ENCODE assay signal across 8 cellular contexts in the genomic region with DNA sequence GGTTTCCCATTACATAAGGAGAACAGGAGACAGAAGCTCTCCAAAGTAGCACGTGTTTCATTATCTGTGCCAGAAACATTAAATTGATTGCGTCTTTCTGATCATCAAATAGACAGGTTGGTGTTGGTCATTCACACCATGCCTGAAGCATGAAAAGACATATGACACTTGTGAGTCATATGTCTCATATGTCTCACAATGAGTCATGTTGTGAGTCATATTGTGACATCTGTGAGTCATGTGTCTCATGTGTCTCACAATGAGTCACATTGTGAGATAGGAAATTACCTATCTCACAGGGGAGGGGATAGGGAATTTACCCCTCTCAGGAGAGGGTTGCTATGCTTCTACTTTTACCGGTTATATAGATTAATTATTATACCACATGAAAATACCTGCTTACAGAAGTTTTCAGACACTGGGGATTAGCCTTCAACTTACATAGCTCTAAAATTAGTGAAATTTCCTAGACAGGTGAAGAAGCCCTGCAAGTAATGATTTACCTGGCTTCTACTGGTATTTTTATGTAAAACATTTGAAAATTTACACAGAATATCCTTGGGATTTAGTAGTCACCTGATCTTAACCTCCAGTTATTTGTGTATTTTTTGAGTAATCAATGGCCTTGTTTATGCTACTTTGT.
DNase-seq lines count a peak whose midpoint lies in the region; ATAC-seq and TF ChIP-seq lines count a peak whose summit lies in the region.

No MANE protein-coding gene starts in this region.

- intact Hi-C loops in mucosa of descending colon (cut with DNase I, micrococcal nuclease) = no loop called here
- intact Hi-C loops in right cardiac atrium (cut with DNase I) = no loop called here

- no peaks in the 10 kb centered on the region for H3K36me3 Mint-ChIP-seq in T-helper 2 cell treated with Interferon-gamma antibody and Interleukin-4, amounts not matched to agents 5 μg/mL and 100 μg/mL, for 36 hours (ENCODE audit: low read depth)

- no peak for TF ChIP-seq CTCF in mucosa of descending colon (IDR thresholded peaks at IDR 0.05)

- H3K27ac ChIP-seq in right cardiac atrium (ENCODE audit: low read length) = no peak overlapping the region

- in situ Hi-C loops in Caki2 (cut with HindIII; ENCODE audit: low pct_unique_long_range_greater_than_20kb, low sequenced_read_pairs) = no loop called here

- H3K9me3 ChIP-seq in mucosa of descending colon = no peaks in the 10 kb centered on the region
- no peaks in the 10 kb centered on the region for H3K9me3 ChIP-seq in right cardiac atrium (ENCODE audit: control insufficient read depth, low read length)

- H3K4me1 Mint-ChIP-seq in T-helper 2 cell treated with Interferon-gamma antibody and Interleukin-4, amounts not matched to agents 5 μg/mL and 100 μg/mL, for 36 hours (ENCODE audit: low read depth) = peaks cover 5% of the 10 kb centered on the region

- no peaks in the 10 kb centered on the region for H3K27me3 Mint-ChIP-seq in T-helper 2 cell treated with Interferon-gamma antibody and Interleukin-4, amounts not matched to agents 5 μg/mL and 100 μg/mL, for 36 hours (ENCODE audit: low read depth)

- H3K4me1 ChIP-seq in mucosa of descending colon (ENCODE audit: low read depth) (no peaks in the 10 kb centered on the region), right cardiac atrium (ENCODE audit: control insufficient read depth, insufficient read depth, low read length) (no peaks in the 10 kb centered on the region)

- WGBS in right cardiac atrium = 82% methylated on average over 3 of the region's 3 CpGs

- peak; percentile 86 for DNase-seq in Caki2 (ENCODE audit: low read depth)
- peak; percentile 45 for DNase-seq in T-helper 2 cell treated with Interferon-gamma antibody and Interleukin-4, amounts not matched to agents 5 μg/mL and 100 μg/mL, for 36 hours (ENCODE audit: low spot score)
- no peak for DNase-seq in mucosa of descending colon
- DNase-seq in right cardiac atrium = no peak
- DNase-seq in pons (ENCODE audit: low spot score) = no peak
- DNase-seq in hypothalamus (lab: John Stamatoyannopoulos, UW) = no peak

- H3K36me3 ChIP-seq in mucosa of descending colon (ENCODE audit: low read depth) = no peaks in the 10 kb centered on the region

- no peak overlapping the region for H3K27ac Mint-ChIP-seq in T-helper 2 cell treated with Interferon-gamma antibody and Interleukin-4, amounts not matched to agents 5 μg/mL and 100 μg/mL, for 36 hours

- peaks cover 5% of the 10 kb centered on the region for H3K9me3 Mint-ChIP-seq in T-helper 2 cell treated with Interferon-gamma antibody and Interleukin-4, amounts not matched to agents 5 μg/mL and 100 μg/mL, for 36 hours

- no peaks in the 10 kb centered on the region for H3K27me3 ChIP-seq in right cardiac atrium (ENCODE audit: control insufficient read depth, insufficient read depth)

- H3K4me3 Mint-ChIP-seq in T-helper 2 cell treated with Interferon-gamma antibody and Interleukin-4, amounts not matched to agents 5 μg/mL and 100 μg/mL, for 36 hours = no peak overlapping the region

- peak; percentile 92 for ATAC-seq in GM19043 (IDR thresholded peaks at IDR 0.05; ENCODE audit: low read depth, unreplicated experiment)
- peak; percentile 95 for ATAC-seq in HG03097 (IDR thresholded peaks at IDR 0.05; ENCODE audit: low FRiP score, unreplicated experiment)
- peak; percentile 48 for ATAC-seq in mucosa of descending colon
- no peak for ATAC-seq in right cardiac atrium

- H3K4me3 ChIP-seq in mucosa of descending colon (no peak overlapping the region), right cardiac atrium (ENCODE audit: low read length) (no peak overlapping the region)

Comparison
In these comparisons a context has a peak if more than half of its experiments do, and no peak if none do; other contexts are left out.
1. DNase-seq: peak in Caki2 (single experiment) and T-helper 2 cell treated with Interferon-gamma antibody and Interleukin-4, amounts not matched to agents 5 μg/mL and 100 μg/mL, for 36 hours (single experiment); none in mucosa of descending colon (0 of 3), right cardiac atrium (0 of 3), pons (single experiment) and hypothalamus (0 of 51).
2. ATAC-seq: peak in GM19043 (single experiment), HG03097 (single experiment) and mucosa of descending colon (single experiment); none in right cardiac atrium (0 of 2).